Comparison of ENCODE assay signal across 16 cellular contexts in genomic region chr18:37334494-37335125, GRCh38.
DNase-seq lines count a peak whose midpoint lies in the region; ATAC-seq and TF ChIP-seq lines count a peak whose summit lies in the region.
"Had no signal": no experiment of that assay in that cellular context is flagged by ENCODE, and none has a peak within 500 bp of the region (broad histone marks: within the 10 kb centered on the region; RNA-seq: fewer than 3 reads in every experiment).

No MANE protein-coding gene starts in this region.

- no peak overlapping the region for H2BK12ac ChIP-seq in mesenchymal stem cell (ENCODE audit: low read length in 2 of 2)

- no peak overlapping the region for H3K4me2 ChIP-seq in mesenchymal stem cell (ENCODE audit: low read length, poor library complexity, severe bottlenecking)

- POLR2A ChIA-PET in A673 (lab: Charles Lee; ENCODE audit: low non-redundant PET) = no interaction called here

- no peak for ATAC-seq in activated T-cell treated with anti-CD3 and anti-CD28 coated beads, Interleukin-2, amount 50 U/mL, for 4 hours
- ATAC-seq: activated CD4-positive, CD25-positive, alpha-beta regulatory T cell treated with anti-CD3 and anti-CD28 coated beads, Interleukin-2, amount 50 U/mL, for 24 hours had no signal

- no peak overlapping the region for H3K27ac ChIP-seq in A673 (ENCODE audit: low read depth, low read length, poor library complexity, severe bottlenecking)
- no peak overlapping the region for H3K27ac ChIP-seq in mesenchymal stem cell (ENCODE audit: low read length, poor library complexity, severe bottlenecking)
- H3K27ac ChIP-seq: heart right ventricle, left ventricle myocardium inferior, transverse colon had no signal

- H3K9me3 ChIP-seq in A673 (ENCODE audit: low read depth, low read length, poor library complexity, severe bottlenecking) = no peaks in the 10 kb centered on the region
- no peaks in the 10 kb centered on the region for H3K9me3 ChIP-seq in mesenchymal stem cell (ENCODE audit: control insufficient read depth, low read length)
- H3K9me3 ChIP-seq: heart right ventricle, left ventricle myocardium inferior, transverse colon had no signal

- H3K14ac ChIP-seq in mesenchymal stem cell (ENCODE audit: low read length in 2 of 2) = no peak overlapping the region

- H3K79me1 ChIP-seq in mesenchymal stem cell (replicated peaks; ENCODE audit: low read length, poor library complexity, severe bottlenecking) = no peaks in the 10 kb centered on the region

- no peaks in the 10 kb centered on the region for H3K36me3 Mint-ChIP-seq in activated T-cell treated with anti-CD3 and anti-CD28 coated beads, Interleukin-2, amount 50 U/mL, for 4 hours (ENCODE audit: insufficient read depth)

- H4K91ac ChIP-seq in mesenchymal stem cell (ENCODE audit: low read length) = no peak overlapping the region

- no peaks in the 10 kb centered on the region for H3K4me1 Mint-ChIP-seq in activated T-cell treated with anti-CD3 and anti-CD28 coated beads, Interleukin-2, amount 50 U/mL, for 4 hours (ENCODE audit: low read depth)

- H3K9ac ChIP-seq in mesenchymal stem cell (ENCODE audit: low read length) = peak overlapping the region; percentile 85

- WGBS in mesenchymal stem cell = 62% methylated on average over 15 of the region's 15 CpGs

- BruUV-seq in A673 (replicated peaks; lab: Mats Ljungman, UMichigan) = no TSS peak

- no peak overlapping the region for H3K23ac ChIP-seq in mesenchymal stem cell (ENCODE audit: low read length in 2 of 2)

- H2AFZ ChIP-seq in mesenchymal stem cell (ENCODE audit: low read depth, low read length) = no peak overlapping the region

- no peak overlapping the region for H3K4ac ChIP-seq in mesenchymal stem cell (ENCODE audit: low read depth in 1 of 2, low read length in 2 of 2)

- H3K18ac ChIP-seq in mesenchymal stem cell (ENCODE audit: low read depth in 1 of 2, low read length in 2 of 2) = no peak overlapping the region

- no peaks in the 10 kb centered on the region for H3K9me3 Mint-ChIP-seq in activated T-cell treated with anti-CD3 and anti-CD28 coated beads, Interleukin-2, amount 50 U/mL, for 4 hours

- H3K4me1 ChIP-seq in A673 (ENCODE audit: insufficient read depth, low read length, poor library complexity, severe bottlenecking) (no peaks in the 10 kb centered on the region), mesenchymal stem cell (ENCODE audit: control insufficient read depth, insufficient read depth, low read depth, low read length) (no peaks in the 10 kb centered on the region)
- H3K4me1 ChIP-seq: heart right ventricle, left ventricle myocardium inferior, transverse colon had no signal

- DNase-seq in A673 (ENCODE audit: low spot score) (peak; percentile 58), HFF-Myc (ENCODE audit: extremely low read depth, low read depth) (peak; percentile 22), cardiac fibroblast (ENCODE audit: low read depth in 2 of 2) (peak; percentile 4 to 42), mesenchymal stem cell (no peak), DMS53 treated with DMSO at 0.1 percent for 48 hours (lab: John Stamatoyannopoulos, UW; ENCODE audit: unreplicated experiment) (no peak), GF-D8 (lab: John Stamatoyannopoulos, UW) (no peak)
- no peak for DNase-seq in activated T-cell treated with anti-CD3 and anti-CD28 coated beads, Interleukin-2, amount 50 U/mL, for 4 hours
- no peak for DNase-seq in stimulated activated CD4-positive, alpha-beta T cell treated with anti-CD3 and anti-CD28 coated beads, Interleukin-4, amount 100 ng/mL, for 24 hours
- DNase-seq: AML-193; effector CD4-positive, alpha-beta T cell; heart right ventricle; KG1; left ventricle myocardium inferior; NCI-H1930; transverse colon had no signal

- no peak overlapping the region for H2AK5ac ChIP-seq in mesenchymal stem cell (ENCODE audit: low read length, severe bottlenecking)

- intact Hi-C loops in A673 (cut with micrococcal nuclease; ENCODE audit: unreplicated experiment) = no loop called here

- no peak overlapping the region for H3K4me3 ChIP-seq in A673 (ENCODE audit: low read depth, low read length, poor library complexity, severe bottlenecking)
- H3K4me3 ChIP-seq in HFF-Myc (replicated peaks; ENCODE audit: low read depth, low read length) = no peak overlapping the region
- H3K4me3 ChIP-seq in cardiac fibroblast (replicated peaks in 1 of 2; ENCODE audit: low read depth in 2 of 2, low read length in 2 of 2) = no peak overlapping the region
- peak overlapping the region in 1 of 2 experiments; percentile 41 for H3K4me3 ChIP-seq in mesenchymal stem cell (ENCODE audit: insufficient read depth in 1 of 2, low read depth in 1 of 2, low read length in 2 of 2)
- H3K4me3 ChIP-seq: heart right ventricle, left ventricle myocardium inferior, transverse colon had no signal

- no peak overlapping the region for H2BK15ac ChIP-seq in mesenchymal stem cell (ENCODE audit: low read depth, poor library complexity, severe bottlenecking)

- no peak overlapping the region for H2BK120ac ChIP-seq in mesenchymal stem cell (ENCODE audit: low read depth, low read length)

- H3K27me3 ChIP-seq in A673 (replicated peaks; ENCODE audit: insufficient read depth, low read depth, low read length, poor library complexity) (no peaks in the 10 kb centered on the region), mesenchymal stem cell (ENCODE audit: control insufficient read depth in 1 of 2, insufficient read depth in 1 of 2, low read length in 2 of 2) (peaks cover 0 to 31% of the 10 kb centered on the region in 2 experiments)
- H3K27me3 ChIP-seq: transverse colon had no signal

- no peaks in the 10 kb centered on the region for H3K27me3 Mint-ChIP-seq in activated T-cell treated with anti-CD3 and anti-CD28 coated beads, Interleukin-2, amount 50 U/mL, for 4 hours (ENCODE audit: low read depth)

- no peak overlapping the region for H2BK5ac ChIP-seq in mesenchymal stem cell (ENCODE audit: low read depth, low read length, poor library complexity, severe bottlenecking)

- H3K36me3 ChIP-seq in A673 (ENCODE audit: insufficient read depth, low read length, poor library complexity, severe bottlenecking) (no peaks in the 10 kb centered on the region), mesenchymal stem cell (ENCODE audit: control insufficient read depth in 1 of 2, insufficient read depth in 2 of 2, low read depth in 1 of 2, low read length in 2 of 2) (peaks cover 0 to 2% of the 10 kb centered on the region in 2 experiments)
- H3K36me3 ChIP-seq: heart right ventricle, left ventricle myocardium inferior, transverse colon had no signal

- H3K4me3 Mint-ChIP-seq in activated T-cell treated with anti-CD3 and anti-CD28 coated beads, Interleukin-2, amount 50 U/mL, for 4 hours = no peak overlapping the region

- TF ChIP-seq CTCF in A673 (conservative IDR thresholded peaks at IDR 0.05; ENCODE audit: low read depth, low read length) (no peak), HFF-Myc (IDR thresholded peaks at IDR 0.05; ENCODE audit: low read depth, low read length, missing control alignments) (no peak), cardiac fibroblast (IDR thresholded peaks at IDR 0.05; ENCODE audit: low read depth, low read length) (no peak)

- CTCF ChIA-PET in A673 (lab: Charles Lee) = interaction anchor here (0.9 to 1.4 kb wide), 2 partner anchors 9 to 15 kb away, joined by 5 to 6 read pairs; no protein-coding TSS in a partner anchor

- H4K8ac ChIP-seq in mesenchymal stem cell (ENCODE audit: low read length) = no peak overlapping the region

Comparison
In these comparisons a context has a peak if more than half of its experiments do, and no peak if none do; other contexts are left out.
1. DNase-seq: peak in A673 (single experiment), HFF-Myc (single experiment) and cardiac fibroblast (2 of 2); none in mesenchymal stem cell (single experiment), DMS53 treated with DMSO at 0.1 percent for 48 hours (single experiment), GF-D8 (single experiment), activated T-cell treated with anti-CD3 and anti-CD28 coated beads, Interleukin-2, amount 50 U/mL, for 4 hours (single experiment) and stimulated activated CD4-positive, alpha-beta T cell treated with anti-CD3 and anti-CD28 coated beads, Interleukin-4, amount 100 ng/mL, for 24 hours (single experiment).